8 cellular contexts compared by ENCODE assay signal in genomic region chr10:119368991-119369869, GRCh38.
DNase-seq lines count a peak whose midpoint lies in the region; ATAC-seq and TF ChIP-seq lines count a peak whose summit lies in the region.

No MANE protein-coding gene starts in this region.

- H3K36me3 Mint-ChIP-seq in activated B cell treated with CpG ODN at 0.5 μM for 24 hours (ENCODE audit: low read depth): peaks cover 17% of the 10 kb centered on the region
- H3K36me3 Mint-ChIP-seq in CD4-positive, alpha-beta T cell (ENCODE audit: low read depth): peaks cover 13% of the 10 kb centered on the region

- no peak for TF ChIP-seq CTCF in activated B cell treated with CpG ODN at 0.5 μM for 24 hours (IDR thresholded peaks at IDR 0.05)
- no peak for TF ChIP-seq CTCF in psoas muscle (IDR thresholded peaks at IDR 0.05)
- TF ChIP-seq CTCF in BE2C (IDR thresholded peaks at IDR 0.05; ENCODE audit: low read depth, low read length): no peak
- no peak for TF ChIP-seq CTCF in CD4-positive, alpha-beta T cell (IDR thresholded peaks at IDR 0.05)

- H3K27ac Mint-ChIP-seq in activated B cell treated with CpG ODN at 0.5 μM for 24 hours: peak overlapping the region; percentile 98
- H3K27ac Mint-ChIP-seq in CD4-positive, alpha-beta T cell: no peak overlapping the region

- H3K9me3 ChIP-seq in psoas muscle: no peaks in the 10 kb centered on the region
- H3K9me3 ChIP-seq in BE2C: no peaks in the 10 kb centered on the region
- H3K9me3 ChIP-seq in CD4-positive, alpha-beta T cell (ENCODE audit: control insufficient read depth, low read length): no peaks in the 10 kb centered on the region

- peaks cover 8% of the 10 kb centered on the region for H3K9me3 Mint-ChIP-seq in activated B cell treated with CpG ODN at 0.5 μM for 24 hours
- H3K9me3 Mint-ChIP-seq in CD4-positive, alpha-beta T cell: no peaks in the 10 kb centered on the region

- H3K4me3 ChIP-seq in psoas muscle (peak overlapping the region; percentile 6), BE2C (ENCODE audit: low read depth, low read length) (no peak overlapping the region)

- H3K27me3 Mint-ChIP-seq in activated B cell treated with CpG ODN at 0.5 μM for 24 hours: no peaks in the 10 kb centered on the region
- no peaks in the 10 kb centered on the region for H3K27me3 Mint-ChIP-seq in CD4-positive, alpha-beta T cell

- H3K36me3 ChIP-seq in psoas muscle (ENCODE audit: insufficient read depth in 1 of 2, low read depth in 1 of 2): no peaks in the 10 kb centered on the region
- H3K36me3 ChIP-seq in BE2C: no peaks in the 10 kb centered on the region

- ATAC-seq in GM18511 (IDR thresholded peaks at IDR 0.05; ENCODE audit: unreplicated experiment) (peak; percentile 80), HG02610 (IDR thresholded peaks at IDR 0.05; ENCODE audit: unreplicated experiment) (peak; percentile 42), activated B cell treated with CpG ODN at 0.5 μM for 24 hours (ENCODE audit: low read depth) (peak; percentile 72), psoas muscle (peak in 1 of 4 donors; percentile 27)
- ATAC-seq in CD4-positive, alpha-beta T cell (ENCODE audit: poor library complexity): no peak

- H3K4me1 Mint-ChIP-seq in activated B cell treated with CpG ODN at 0.5 μM for 24 hours: peaks cover 66% of the 10 kb centered on the region
- peaks cover 16% of the 10 kb centered on the region for H3K4me1 Mint-ChIP-seq in CD4-positive, alpha-beta T cell (ENCODE audit: low read depth)

- H3K4me1 ChIP-seq in psoas muscle (peaks cover 47% of the 10 kb centered on the region), BE2C (no peaks in the 10 kb centered on the region)

- POLR2A ChIA-PET in activated B cell treated with CpG ODN at 0.5 μM for 24 hours (lab: Charles Lee): interaction anchor here (0.5 to 4.9 kb wide), 7 partner anchors 8 to 204 kb away, joined by 3 to 35 read pairs (median 4); partner anchors contain the start of gene SFXN4
- POLR2A ChIA-PET in CD4-positive, alpha-beta T cell (lab: Charles Lee): no interaction called here

- intact Hi-C loops in activated B cell treated with CpG ODN at 0.5 μM for 24 hours (cut with micrococcal nuclease): loop anchor here (1.0 to 5.0 kb wide), 6 partner anchors 37 to 161 kb away; no protein-coding TSS in a partner anchor
- intact Hi-C loops in psoas muscle (cut with DNase I): no loop called here
- intact Hi-C loops in CD4-positive, alpha-beta T cell (cut with DNase I, micrococcal nuclease): no loop called here

- peak overlapping the region; percentile 73 for H3K27ac ChIP-seq in psoas muscle
- no peak overlapping the region for H3K27ac ChIP-seq in CD4-positive, alpha-beta T cell (ENCODE audit: low read depth, low read length)

- CTCF ChIA-PET in activated B cell treated with CpG ODN at 0.5 μM for 24 hours (lab: Charles Lee): interaction anchor here (1.3 to 1.7 kb wide), 2 partner anchors 160 to 162 kb away, joined by 3 to 6 read pairs; partner anchors contain the start of gene GRK5
- CTCF ChIA-PET in CD4-positive, alpha-beta T cell (lab: Charles Lee): no interaction called here

- 33 to 48% (median 37%) methylated on average over 21 of the region's 21 CpGs for WGBS in psoas muscle, 3 donors

- peak overlapping the region; percentile 87 for H3K4me3 Mint-ChIP-seq in activated B cell treated with CpG ODN at 0.5 μM for 24 hours
- no peak overlapping the region for H3K4me3 Mint-ChIP-seq in CD4-positive, alpha-beta T cell

- H3K27me3 ChIP-seq in psoas muscle (ENCODE audit: insufficient read depth in 3 of 3, low read length in 2 of 3) (peaks cover 0 to 5% (median 0%) of the 10 kb centered on the region in 3 donors), BE2C (no peaks in the 10 kb centered on the region)
- H3K27me3 ChIP-seq in CD4-positive, alpha-beta T cell (ENCODE audit: control insufficient read depth, insufficient read depth, low read length): no peaks in the 10 kb centered on the region

- DNase-seq in activated B cell treated with CpG ODN at 0.5 μM for 24 hours (peak; percentile 46), psoas muscle (no peak), BE2C (no peak), NCI-H2227 (lab: John Stamatoyannopoulos, UW; ENCODE audit: unreplicated experiment) (no peak)
- DNase-seq in CD4-positive, alpha-beta T cell: no peak
- DNase-seq in stimulated activated CD4-positive, alpha-beta T cell treated with anti-CD3 and anti-CD28 coated beads, Interleukin-4, amount 100 ng/mL, for 24 hours: no peak
